15 cellular contexts compared by ENCODE assay signal in genomic region chr4:129583868-129584267, GRCh38.
DNase-seq lines count a peak whose midpoint lies in the region; ATAC-seq and TF ChIP-seq lines count a peak whose summit lies in the region.
"Had no signal": no experiment of that assay in that cellular context is flagged by ENCODE, and none has a peak within 500 bp of the region (broad histone marks: within the 10 kb centered on the region; RNA-seq: fewer than 3 reads in every experiment).

No MANE protein-coding gene starts in this region.

- ATAC-seq in psoas muscle (peak; percentile 30 to 83 (median 69)), GM18520 (IDR thresholded peaks at IDR 0.05; ENCODE audit: unreplicated experiment) (no peak), GM21526 (IDR thresholded peaks at IDR 0.05; ENCODE audit: low FRiP score, unreplicated experiment) (no peak)
- ATAC-seq: stimulated activated memory B cell treated with anti-CD40 and anti-IgM and Interleukin-4, amounts not matched to agents 10 μg/mL and 1 μg/mL and 100 μg/mL, for 72 hours had no signal

- TF ChIP-seq CTCF in fibroblast of lung (conservative IDR thresholded peaks at IDR 0.05 in 1 of 2, IDR thresholded peaks at IDR 0.05 in 1 of 2; ENCODE audit: low read depth in 1 of 2, low read length in 2 of 2) (no peak), psoas muscle (IDR thresholded peaks at IDR 0.05) (no peak)

- no peak overlapping the region for H2AFZ ChIP-seq in fibroblast of lung (ENCODE audit: low read length)

- H3K9ac ChIP-seq in fibroblast of lung (ENCODE audit: insufficient read depth, low read length): no peak overlapping the region

- no peaks in the 10 kb centered on the region for H3K36me3 Mint-ChIP-seq in activated CD4-positive, alpha-beta memory T cell treated with anti-CD3 and anti-CD28 coated beads, Interleukin-2, amount 10 ng/mL, durations not matched to agents 7 days and 5 days (ENCODE audit: low read depth)
- H3K36me3 Mint-ChIP-seq: CD14-positive monocyte; stimulated activated memory B cell treated with anti-CD40 and anti-IgM and Interleukin-4, amounts not matched to agents 10 μg/mL and 1 μg/mL and 100 μg/mL, for 72 hours had no signal

- H3K9me3 ChIP-seq in fibroblast of lung (ENCODE audit: control insufficient read depth, insufficient read depth, low read depth, low read length) (no peaks in the 10 kb centered on the region), psoas muscle (peaks cover 6% of the 10 kb centered on the region)

- H4K20me1 ChIP-seq in fibroblast of lung (ENCODE audit: control insufficient read depth, extremely low read depth, insufficient read depth, low read length): no peaks in the 10 kb centered on the region

- no peaks in the 10 kb centered on the region for H3K36me3 ChIP-seq in fibroblast of lung (ENCODE audit: control insufficient read depth, insufficient read depth, low read length)
- no peaks in the 10 kb centered on the region for H3K36me3 ChIP-seq in psoas muscle (ENCODE audit: insufficient read depth in 1 of 2, low read depth in 1 of 2)

- no peak overlapping the region for H3K4me2 ChIP-seq in fibroblast of lung (ENCODE audit: extremely low read depth, insufficient read depth, low read length)

- intact Hi-C loops in psoas muscle (cut with DNase I): no loop called here

- no peaks in the 10 kb centered on the region for H3K9me3 Mint-ChIP-seq in activated CD4-positive, alpha-beta memory T cell treated with anti-CD3 and anti-CD28 coated beads, Interleukin-2, amount 10 ng/mL, durations not matched to agents 7 days and 5 days

- H3K27me3 ChIP-seq in fibroblast of lung (ENCODE audit: control insufficient read depth, insufficient read depth, low read length): no peaks in the 10 kb centered on the region
- no peaks in the 10 kb centered on the region for H3K27me3 ChIP-seq in psoas muscle (ENCODE audit: insufficient read depth in 3 of 3, low read length in 2 of 3)

- H3K27ac Mint-ChIP-seq in activated CD4-positive, alpha-beta memory T cell treated with anti-CD3 and anti-CD28 coated beads, Interleukin-2, amount 10 ng/mL, durations not matched to agents 7 days and 5 days: no peak overlapping the region
- H3K27ac Mint-ChIP-seq: stimulated activated memory B cell treated with anti-CD40 and anti-IgM and Interleukin-4, amounts not matched to agents 10 μg/mL and 1 μg/mL and 100 μg/mL, for 72 hours had no signal

- CTCF ChIA-PET in activated CD4-positive, alpha-beta memory T cell treated with anti-CD3 and anti-CD28 coated beads, Interleukin-2, amount 10 ng/mL, durations not matched to agents 7 days and 5 days (lab: Charles Lee): no interaction called here

- H3K27ac ChIP-seq in fibroblast of lung (ENCODE audit: insufficient read depth, low read length) (no peak overlapping the region), psoas muscle (no peak overlapping the region)

- 24 to 30% (median 24%) methylated on average over 2 of the region's 2 CpGs for WGBS in psoas muscle, 3 donors

- no peaks in the 10 kb centered on the region for H3K27me3 Mint-ChIP-seq in activated CD4-positive, alpha-beta memory T cell treated with anti-CD3 and anti-CD28 coated beads, Interleukin-2, amount 10 ng/mL, durations not matched to agents 7 days and 5 days

- POLR2A ChIA-PET in activated CD4-positive, alpha-beta memory T cell treated with anti-CD3 and anti-CD28 coated beads, Interleukin-2, amount 10 ng/mL, durations not matched to agents 7 days and 5 days (lab: Charles Lee): no interaction called here

- H3K79me2 ChIP-seq in fibroblast of lung (ENCODE audit: control insufficient read depth, insufficient read depth, low read length): no peaks in the 10 kb centered on the region

- H3K4me3 Mint-ChIP-seq in activated CD4-positive, alpha-beta memory T cell treated with anti-CD3 and anti-CD28 coated beads, Interleukin-2, amount 10 ng/mL, durations not matched to agents 7 days and 5 days: no peak overlapping the region
- H3K4me3 Mint-ChIP-seq: CD14-positive monocyte; stimulated activated memory B cell treated with anti-CD40 and anti-IgM and Interleukin-4, amounts not matched to agents 10 μg/mL and 1 μg/mL and 100 μg/mL, for 72 hours had no signal

- no peaks in the 10 kb centered on the region for H3K4me1 Mint-ChIP-seq in activated CD4-positive, alpha-beta memory T cell treated with anti-CD3 and anti-CD28 coated beads, Interleukin-2, amount 10 ng/mL, durations not matched to agents 7 days and 5 days
- H3K4me1 Mint-ChIP-seq: stimulated activated memory B cell treated with anti-CD40 and anti-IgM and Interleukin-4, amounts not matched to agents 10 μg/mL and 1 μg/mL and 100 μg/mL, for 72 hours had no signal

- H3K4me1 ChIP-seq in fibroblast of lung (ENCODE audit: control insufficient read depth, extremely low read depth, insufficient read depth, low read length) (no peaks in the 10 kb centered on the region), psoas muscle (no peaks in the 10 kb centered on the region)

- no peak overlapping the region for H3K4me3 ChIP-seq in fibroblast of lung (replicated peaks in 1 of 4; ENCODE audit: control extremely low read depth in 1 of 4, insufficient read depth in 1 of 4, low read depth in 3 of 4, low read length in 4 of 4)
- H3K4me3 ChIP-seq in psoas muscle: no peak overlapping the region

- DNase-seq in ELF-1 (ENCODE audit: low read depth, low spot score): peak; percentile 11
- peak; percentile 23 for DNase-seq in NOMO-1 treated with DMSO at 0.1 percent for 48 hours (lab: John Stamatoyannopoulos, UW; ENCODE audit: unreplicated experiment)
- DNase-seq in fibroblast of lung (ENCODE audit: low read depth in 2 of 2): peak; percentile 0 to 1
- peak; percentile 23 to 35 for DNase-seq in psoas muscle
- no peak for DNase-seq in activated CD4-positive, alpha-beta memory T cell treated with anti-CD3 and anti-CD28 coated beads, Interleukin-2, amount 10 ng/mL, durations not matched to agents 7 days and 5 days
- no peak for DNase-seq in retina
- DNase-seq: activated CD4-positive, CD25-positive, alpha-beta regulatory T cell treated with anti-CD3 and anti-CD28 coated beads, Interleukin-2, amount 50 U/mL, for 72 hours; activated T-cell treated with anti-CD3 and anti-CD28 coated beads, Interleukin-2, amount 50 U/mL, for 48 hours; anterior cingulate cortex; stimulated activated CD4-positive, alpha-beta T cell treated with anti-CD3 and anti-CD28 coated beads, Interleukin-4, amount 100 ng/mL, for 4 hours; T-helper 1 cell had no signal

Comparison
In these comparisons a context has a peak if more than half of its experiments do, and no peak if none do; other contexts are left out.
1. DNase-seq: peak in ELF-1 (single experiment), NOMO-1 treated with DMSO at 0.1 percent for 48 hours (single experiment), fibroblast of lung (2 of 2) and psoas muscle (2 of 2); none in activated CD4-positive, alpha-beta memory T cell treated with anti-CD3 and anti-CD28 coated beads, Interleukin-2, amount 10 ng/mL, durations not matched to agents 7 days and 5 days (single experiment) and retina (single experiment).
2. ATAC-seq: peak in psoas muscle (4 of 4); none in GM18520 (single experiment) and GM21526 (single experiment).